Comparison of ENCODE assay signal across 1 cellular context in genomic region chr1:233695901-233696300, GRCh38.
TF ChIP-seq lines count a peak whose summit lies in the region.

No MANE protein-coding gene starts in this region.

TF ChIP-seq in GM12878, 131 proteins besides CTCF, POLR2A, EP300 and RAD21 (continued from another document):
- TF ChIP-seq MEF2B (IDR thresholded peaks at IDR 0.05; ENCODE audit: partially characterized antibody, poor library complexity, severe bottlenecking) = no peak
- TF ChIP-seq PAX5 (IDR thresholded peaks at IDR 0.05; ENCODE audit: borderline replicate concordance, low read depth, low read length) = no peak
- 0 out of 4 replicates have a peak, but pooled peaks of 1 of the 2 experiments have one; percentile 33 for TF ChIP-seq ETV6 (conservative IDR thresholded peaks at IDR 0.05 in 1 of 2, IDR thresholded peaks at IDR 0.05 in 1 of 2; ENCODE audit: borderline replicate concordance in 1 of 2, low read depth in 1 of 2)
- TF ChIP-seq BACH1 (IDR thresholded peaks at IDR 0.05; ENCODE audit: borderline replicate concordance) = no peak
- TF ChIP-seq HDAC2 (IDR thresholded peaks at IDR 0.05) = no peak
- TF ChIP-seq NFXL1 (IDR thresholded peaks at IDR 0.05; ENCODE audit: borderline replicate concordance) = no peak
- no peak for TF ChIP-seq HDAC6 (IDR thresholded peaks at IDR 0.05; ENCODE audit: unreplicated experiment)
- no peak for TF ChIP-seq RFX5 (IDR thresholded peaks at IDR 0.05; ENCODE audit: low read depth, low read length)
- TF ChIP-seq SIN3A (IDR thresholded peaks at IDR 0.05; ENCODE audit: low read depth, low read length) = no peak
- no peak for TF ChIP-seq RB1 (IDR thresholded peaks at IDR 0.05; ENCODE audit: borderline replicate concordance)
- TF ChIP-seq TCF12 (IDR thresholded peaks at IDR 0.05; ENCODE audit: low read depth, low read length) = no peak
